In the genomic region with DNA sequence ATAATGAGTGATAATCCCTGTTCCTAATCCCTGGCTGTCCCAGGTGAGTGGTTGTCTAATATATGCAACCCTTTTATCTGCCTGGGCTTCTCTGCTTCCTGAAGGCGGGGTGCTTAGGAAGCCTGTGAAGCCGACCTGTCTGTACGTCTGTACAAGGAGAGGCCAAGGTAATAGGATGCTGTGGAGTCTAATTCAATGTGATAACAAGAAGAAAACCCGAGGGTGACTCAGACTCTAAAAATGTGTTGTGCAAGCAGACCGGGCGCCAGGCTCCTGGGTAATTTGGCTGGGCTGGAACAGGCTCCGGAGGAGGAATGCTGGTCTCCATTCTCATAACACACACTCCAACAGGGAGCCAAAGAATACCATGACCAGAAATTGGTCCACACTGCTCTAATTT, we compare ENCODE assay signal across 1 cellular context.
TF ChIP-seq lines count a peak whose summit lies in the region.

No MANE protein-coding gene starts in this region.

TF ChIP-seq in K562, 482 proteins besides CTCF, POLR2A, EP300 and RAD21 (continued from another document and continues in another):
- TF ChIP-seq HNRNPLL (IDR thresholded peaks at IDR 0.05; ENCODE audit: low read depth, low read length, poor library complexity, severe bottlenecking) (no peak), JUN (IDR thresholded peaks at IDR 0.05; ENCODE audit: borderline replicate concordance, low read depth, low read length) (peak; percentile 86), JUN (CRISPR knock-in tag; IDR thresholded peaks at IDR 0.05; ENCODE audit: borderline replicate concordance) (no peak), ZNF561 (CRISPR knock-in tag; conservative IDR thresholded peaks at IDR 0.05) (no peak), KAT2B (IDR thresholded peaks at IDR 0.05; ENCODE audit: low read depth, low read length) (no peak), RBM17 (IDR thresholded peaks at IDR 0.05; ENCODE audit: borderline replicate concordance, low read depth, low read length) (no peak), ZNF699 (CRISPR knock-in tag; IDR thresholded peaks at IDR 0.05; ENCODE audit: insufficient replicate concordance) (no peak), HDAC3 (IDR thresholded peaks at IDR 0.05; ENCODE audit: borderline replicate concordance, partially characterized antibody) (no peak), CREM (IDR thresholded peaks at IDR 0.05; ENCODE audit: low read depth) (no peak), HNRNPH1 (optimal IDR thresholded peaks at IDR 0.05; ENCODE audit: low read depth, low read length) (no peak), ETS1 (conservative IDR thresholded peaks at IDR 0.05; ENCODE audit: control insufficient read depth, low read depth, low read length) (no peak), HDAC8 (tag; IDR thresholded peaks at IDR 0.05) (no peak), TEAD4 (IDR thresholded peaks at IDR 0.05; ENCODE audit: low read length) (peak; percentile 67), TEAD4 (CRISPR knock-in tag; IDR thresholded peaks at IDR 0.05; ENCODE audit: borderline replicate concordance) (no peak), TRIM24 (IDR thresholded peaks at IDR 0.05) (0 out of 4 replicates have a peak, but pooled peaks of 1 of the 2 experiments have one; percentile 37), ZEB2 (IDR thresholded peaks at IDR 0.05) (peak; percentile 79), GABPA (tag; conservative IDR thresholded peaks at IDR 0.05; ENCODE audit: low read depth) (no peak), ZNF79 (CRISPR knock-in tag; IDR thresholded peaks at IDR 0.05; ENCODE audit: low read depth) (no peak), CEBPG (CRISPR knock-in tag; IDR thresholded peaks at IDR 0.05) (peak; percentile 46; the same call in 1 of the 2 replicates), CEBPG (tag; conservative IDR thresholded peaks at IDR 0.05 in 1 of 2, IDR thresholded peaks at IDR 0.05 in 1 of 2) (peak; percentile 64 to 74; a peak in 3 of 4 replicates), CHD4 (IDR thresholded peaks at IDR 0.05; ENCODE audit: insufficient read depth, insufficient replicate concordance, low read depth, low read length, poor library complexity, severe bottlenecking) (no peak), CBFA2T3 (IDR thresholded peaks at IDR 0.05) (peak; percentile 35; the same call in 1 of the 2 replicates), RBM34 (IDR thresholded peaks at IDR 0.05; ENCODE audit: borderline replicate concordance, insufficient read depth, low read length) (no peak), BHLHE40 (IDR thresholded peaks at IDR 0.05; ENCODE audit: low read length) (no peak), FOXO4 (CRISPR knock-in tag; IDR thresholded peaks at IDR 0.05) (no peak), SMARCE1 (IDR thresholded peaks at IDR 0.05) (0 out of 2 replicates have a peak, but pooled peaks have one; percentile 45), SOX6 (IDR thresholded peaks at IDR 0.05) (0 out of 2 replicates have a peak, but pooled peaks have one; percentile 6), CBX5 (IDR thresholded peaks at IDR 0.05; ENCODE audit: borderline replicate concordance, low read depth) (no peak), AFF1 (IDR thresholded peaks at IDR 0.05; ENCODE audit: low read depth in 1 of 2, partially characterized antibody in 2 of 2) (no peak), SMAD2 (IDR thresholded peaks at IDR 0.05; ENCODE audit: low read depth, low read length) (no peak), MEF2A (IDR thresholded peaks at IDR 0.05; ENCODE audit: control insufficient read depth, low read depth, low read length) (0 out of 2 replicates have a peak, but pooled peaks have one; percentile 18), ZFP30 (CRISPR knock-in tag; IDR thresholded peaks at IDR 0.05; ENCODE audit: borderline replicate concordance) (no peak), ATF4 (CRISPR knock-in tag; IDR thresholded peaks at IDR 0.05) (no peak), RCOR1 (IDR thresholded peaks at IDR 0.05; ENCODE audit: borderline replicate concordance in 1 of 2, low read depth in 2 of 2, low read length in 2 of 2) (peak in 1 of 2 experiments; percentile 50; a peak in 1 of 4 replicates), PTTG1 (tag; IDR thresholded peaks at IDR 0.05; ENCODE audit: low read depth) (no peak), POLR3G (IDR thresholded peaks at IDR 0.05; ENCODE audit: extremely low read depth, insufficient read length, insufficient replicate concordance) (no peak), ZNF324 (CRISPR knock-in tag; IDR thresholded peaks at IDR 0.05) (no peak), SMARCC2 (IDR thresholded peaks at IDR 0.05; ENCODE audit: low read depth) (no peak), ATF3 (IDR thresholded peaks at IDR 0.05) (peak; percentile 93), ATF3 (CRISPR knock-in tag; conservative IDR thresholded peaks at IDR 0.05) (peak; percentile 43; the same call in 1 of the 2 replicates), HSF4 (CRISPR knock-in tag; IDR thresholded peaks at IDR 0.05; ENCODE audit: borderline replicate concordance) (no peak), MCM2 (IDR thresholded peaks at IDR 0.05; ENCODE audit: low read depth) (no peak), NFXL1 (CRISPR knock-in tag; IDR thresholded peaks at IDR 0.05) (no peak), NKRF (IDR thresholded peaks at IDR 0.05; ENCODE audit: borderline replicate concordance) (no peak), ZNF347 (CRISPR knock-in tag; IDR thresholded peaks at IDR 0.05; ENCODE audit: low read depth) (no peak), HMG20B (CRISPR knock-in tag; IDR thresholded peaks at IDR 0.05) (no peak), HNRNPK (IDR thresholded peaks at IDR 0.05; ENCODE audit: low read depth, low read length, poor library complexity, severe bottlenecking) (no peak), C11orf30 (IDR thresholded peaks at IDR 0.05; ENCODE audit: low read depth) (no peak)
- TF ChIP-seq, protein P1, sequence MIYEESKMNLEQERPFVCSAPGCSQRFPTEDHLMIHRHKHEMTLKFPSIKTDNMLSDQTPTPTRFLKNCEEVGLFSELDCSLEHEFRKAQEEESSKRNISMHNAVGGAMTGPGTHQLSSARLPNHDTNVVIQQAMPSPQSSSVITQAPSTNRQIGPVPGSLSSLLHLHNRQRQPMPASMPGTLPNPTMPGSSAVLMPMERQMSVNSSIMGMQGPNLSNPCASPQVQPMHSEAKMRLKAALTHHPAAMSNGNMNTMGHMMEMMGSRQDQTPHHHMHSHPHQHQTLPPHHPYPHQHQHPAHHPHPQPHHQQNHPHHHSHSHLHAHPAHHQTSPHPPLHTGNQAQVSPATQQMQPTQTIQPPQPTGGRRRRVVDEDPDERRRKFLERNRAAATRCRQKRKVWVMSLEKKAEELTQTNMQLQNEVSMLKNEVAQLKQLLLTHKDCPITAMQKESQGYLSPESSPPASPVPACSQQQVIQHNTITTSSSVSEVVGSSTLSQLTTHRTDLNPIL (CRISPR knock-in tag; IDR thresholded peaks at IDR 0.05) = no peak
- TF ChIP-seq, protein P2, sequence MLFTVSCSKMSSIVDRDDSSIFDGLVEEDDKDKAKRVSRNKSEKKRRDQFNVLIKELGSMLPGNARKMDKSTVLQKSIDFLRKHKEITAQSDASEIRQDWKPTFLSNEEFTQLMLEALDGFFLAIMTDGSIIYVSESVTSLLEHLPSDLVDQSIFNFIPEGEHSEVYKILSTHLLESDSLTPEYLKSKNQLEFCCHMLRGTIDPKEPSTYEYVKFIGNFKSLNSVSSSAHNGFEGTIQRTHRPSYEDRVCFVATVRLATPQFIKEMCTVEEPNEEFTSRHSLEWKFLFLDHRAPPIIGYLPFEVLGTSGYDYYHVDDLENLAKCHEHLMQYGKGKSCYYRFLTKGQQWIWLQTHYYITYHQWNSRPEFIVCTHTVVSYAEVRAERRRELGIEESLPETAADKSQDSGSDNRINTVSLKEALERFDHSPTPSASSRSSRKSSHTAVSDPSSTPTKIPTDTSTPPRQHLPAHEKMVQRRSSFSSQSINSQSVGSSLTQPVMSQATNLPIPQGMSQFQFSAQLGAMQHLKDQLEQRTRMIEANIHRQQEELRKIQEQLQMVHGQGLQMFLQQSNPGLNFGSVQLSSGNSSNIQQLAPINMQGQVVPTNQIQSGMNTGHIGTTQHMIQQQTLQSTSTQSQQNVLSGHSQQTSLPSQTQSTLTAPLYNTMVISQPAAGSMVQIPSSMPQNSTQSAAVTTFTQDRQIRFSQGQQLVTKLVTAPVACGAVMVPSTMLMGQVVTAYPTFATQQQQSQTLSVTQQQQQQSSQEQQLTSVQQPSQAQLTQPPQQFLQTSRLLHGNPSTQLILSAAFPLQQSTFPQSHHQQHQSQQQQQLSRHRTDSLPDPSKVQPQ (CRISPR knock-in tag; IDR thresholded peaks at IDR 0.05; ENCODE audit: borderline replicate concordance) = no peak
- TF ChIP-seq, protein P3, sequence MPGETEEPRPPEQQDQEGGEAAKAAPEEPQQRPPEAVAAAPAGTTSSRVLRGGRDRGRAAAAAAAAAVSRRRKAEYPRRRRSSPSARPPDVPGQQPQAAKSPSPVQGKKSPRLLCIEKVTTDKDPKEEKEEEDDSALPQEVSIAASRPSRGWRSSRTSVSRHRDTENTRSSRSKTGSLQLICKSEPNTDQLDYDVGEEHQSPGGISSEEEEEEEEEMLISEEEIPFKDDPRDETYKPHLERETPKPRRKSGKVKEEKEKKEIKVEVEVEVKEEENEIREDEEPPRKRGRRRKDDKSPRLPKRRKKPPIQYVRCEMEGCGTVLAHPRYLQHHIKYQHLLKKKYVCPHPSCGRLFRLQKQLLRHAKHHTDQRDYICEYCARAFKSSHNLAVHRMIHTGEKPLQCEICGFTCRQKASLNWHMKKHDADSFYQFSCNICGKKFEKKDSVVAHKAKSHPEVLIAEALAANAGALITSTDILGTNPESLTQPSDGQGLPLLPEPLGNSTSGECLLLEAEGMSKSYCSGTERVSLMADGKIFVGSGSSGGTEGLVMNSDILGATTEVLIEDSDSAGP (CRISPR knock-in tag; IDR thresholded peaks at IDR 0.05) = no peak
